Comparison of ENCODE assay signal across 8 cellular contexts in the genomic region with DNA sequence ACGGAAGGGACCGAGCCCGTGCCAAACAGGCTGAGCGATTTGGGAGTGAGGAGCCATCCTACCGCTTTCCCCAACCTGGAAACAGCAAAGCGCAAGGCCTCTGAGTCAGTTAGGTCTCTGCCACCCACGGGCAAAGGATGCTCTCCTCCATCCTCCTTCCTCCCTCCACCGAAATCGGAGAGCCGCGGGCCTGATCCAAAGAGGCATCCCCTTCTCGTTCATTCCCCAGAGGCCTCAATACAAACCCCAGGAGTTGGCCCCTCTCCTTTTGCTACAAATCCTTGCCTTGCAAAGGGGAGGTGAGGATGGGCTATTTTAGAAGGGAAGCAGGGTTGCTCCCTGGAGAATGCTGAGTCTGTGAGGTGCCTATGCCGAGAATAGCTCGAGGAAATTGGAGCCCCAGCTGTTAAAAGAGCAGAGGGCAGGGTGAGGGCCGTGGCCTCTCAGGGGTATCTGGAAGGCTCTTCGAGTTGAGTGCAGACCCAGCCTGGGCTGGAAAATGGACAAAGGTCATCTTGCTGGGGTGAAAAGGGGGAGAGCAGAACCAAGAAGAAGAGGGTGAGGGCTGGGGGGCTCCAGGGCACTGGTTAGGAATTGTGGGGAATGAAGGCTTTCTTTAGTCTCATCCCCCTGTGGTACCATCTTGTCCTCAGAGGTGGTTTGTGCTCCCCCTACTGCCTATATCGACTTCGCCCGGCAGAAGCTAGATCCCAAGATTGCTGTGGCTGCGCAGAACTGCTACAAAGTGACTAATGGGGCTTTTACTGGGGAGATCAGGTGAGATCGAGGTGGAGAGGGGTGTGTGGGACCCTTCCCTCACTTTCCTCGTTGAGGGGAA. TPM values are rescaled to one million over a fixed set of nuclear protein-coding genes. Genes with fewer than 3 reads are reported as not detected.
A peak's percentile ranks its signal among the peaks of the same experiment; 100 is the strongest.
DNase-seq lines count a peak whose midpoint lies in the region; ATAC-seq and TF ChIP-seq lines count a peak whose summit lies in the region.

No MANE protein-coding gene starts in this region.

- peak overlapping the region; percentile 100 for H3K4me2 ChIP-seq in GM23338

- no peak for TF ChIP-seq POLR2A in sigmoid colon (IDR thresholded peaks at IDR 0.05)

- H3K27ac ChIP-seq in AG04450 (ENCODE audit: low read depth, low read length) (peak overlapping the region; percentile 39), GM23338 (ENCODE audit: low read depth) (peak overlapping the region; percentile 85), foreskin keratinocyte (no peak overlapping the region), sigmoid colon (peak overlapping the region; percentile 95 to 100 (median 98))

- WGBS in sigmoid colon, 2 donors, result 7 to 11% methylated on average over 22 of the region's 22 CpGs

- CTCF ChIA-PET in AG04450 (lab: Charles Lee) (interaction anchor here (0.7 to 5.1 kb wide), 10 partner anchors 10 to 116 kb away, joined by 4 to 50 read pairs (median 8); partner anchors contain the start of genes CDCA3, LRRC23, MLF2 and USP5), HEK293T (lab: Yijun Ruan, JAX) (interaction anchor here (0.7 to 2.5 kb wide), 9 partner anchors 14 to 245 kb away, joined by 3 to 26 read pairs (median 5); partner anchors contain the start of genes CDCA3 and USP5)

- peaks cover 26% of the 10 kb centered on the region for H3K79me2 ChIP-seq in GM23338 (replicated peaks; ENCODE audit: insufficient read depth)

- peaks cover 50% of the 10 kb centered on the region for H3K4me1 ChIP-seq in GM23338 (ENCODE audit: insufficient read depth)
- H3K4me1 ChIP-seq in foreskin keratinocyte, result no peaks in the 10 kb centered on the region
- H3K4me1 ChIP-seq in sigmoid colon, result peaks cover 0 to 52% (median 42%) of the 10 kb centered on the region in 4 donors

- peaks cover 70% of the 10 kb centered on the region for H3K36me3 Mint-ChIP-seq in GM23338 (ENCODE audit: low read depth)

- H3K4me3 Mint-ChIP-seq in GM23338, result peak overlapping the region; percentile 94

- peak overlapping the region; percentile 94 for H3K27ac Mint-ChIP-seq in GM23338

- TF ChIP-seq CTCF in AG04450 (IDR thresholded peaks at IDR 0.05; ENCODE audit: low read depth, low read length), result peak; percentile 36
- TF ChIP-seq CTCF in GM23338 (conservative IDR thresholded peaks at IDR 0.05; ENCODE audit: low read depth in 2 of 2), result peak; percentile 19 to 46; a peak in 1 of 4 replicates
- peak; percentile 28 for TF ChIP-seq CTCF in foreskin keratinocyte (conservative IDR thresholded peaks at IDR 0.05)
- TF ChIP-seq CTCF in sigmoid colon (IDR thresholded peaks at IDR 0.05), result no peak

- TF ChIP-seq EP300 in sigmoid colon (IDR thresholded peaks at IDR 0.05), result no peak

- H3K36me3 ChIP-seq in GM23338 (ENCODE audit: insufficient read depth) (peaks cover 14% of the 10 kb centered on the region; the same call in 1 of the 2 replicates), sigmoid colon (peaks cover 8 to 54% (median 34%) of the 10 kb centered on the region in 4 donors)

- H3K9me3 ChIP-seq in AG04450 (ENCODE audit: control insufficient read depth, insufficient read depth, low read length) (no peaks in the 10 kb centered on the region; the same call in 1 of the 2 replicates), sigmoid colon (no peaks in the 10 kb centered on the region)

- intact Hi-C loops in sigmoid colon (cut with DNase I), result loop anchor here (1.0 to 10.0 kb wide), 4 partner anchors 23 to 246 kb away; no protein-coding TSS in a partner anchor

- H3F3A ChIP-seq in GM23338 (replicated peaks; ENCODE audit: low read depth), result peaks cover 61% of the 10 kb centered on the region

- H3K27me3 ChIP-seq in AG04450 (ENCODE audit: control insufficient read depth, insufficient read depth, low read length), result no peaks in the 10 kb centered on the region
- H3K27me3 ChIP-seq in GM23338 (ENCODE audit: insufficient read depth), result no peaks in the 10 kb centered on the region
- no peaks in the 10 kb centered on the region for H3K27me3 ChIP-seq in foreskin keratinocyte
- no peaks in the 10 kb centered on the region for H3K27me3 ChIP-seq in sigmoid colon

- no peak overlapping the region for H2AFZ ChIP-seq in GM23338

- POLR2A ChIA-PET in AG04450 (lab: Yijun Ruan, JAX) (interaction anchor here (0.5 to 4.8 kb wide), 14 partner anchors 16 to 329 kb away, joined by 3 to 57 read pairs (median 6); partner anchors contain the start of genes C12orf57, CDCA3, COPS7A and GPR162), HEK293T (lab: Yijun Ruan, JAX) (interaction anchor here (0.6 to 12.4 kb wide), 25 partner anchors 9 to 334 kb away, joined by 3 to 214 read pairs (median 6); partner anchors contain the start of genes C12orf57, CDCA3, COPS7A and GAPDH)

- peaks cover 32% of the 10 kb centered on the region for H4K20me1 ChIP-seq in GM23338 (replicated peaks; ENCODE audit: insufficient read depth)

- no peak for ATAC-seq in GM23338
- no peak for ATAC-seq in foreskin keratinocyte

- H3K9me3 Mint-ChIP-seq in GM23338, result no peaks in the 10 kb centered on the region; the same call in 1 of the 3 replicates

- peaks cover 52% of the 10 kb centered on the region for H3K27me3 Mint-ChIP-seq in GM23338 (ENCODE audit: insufficient read depth, low read depth, poor library complexity)

- H3K4me3 ChIP-seq in AG04450 (ENCODE audit: low read depth, low read length) (peak overlapping the region; percentile 90), GM23338 (peak overlapping the region; percentile 97), sigmoid colon (peak overlapping the region; percentile 72 to 100 (median 96))

- H3K4me1 Mint-ChIP-seq in GM23338, result peaks cover 54% of the 10 kb centered on the region

- DNase-seq in AG04450 (ENCODE audit: low read depth, low spot score) (no peak), GM23338 (ENCODE audit: low spot score) (no peak), foreskin keratinocyte (no peak), sigmoid colon (no peak), NCI-H1417 treated with DMSO at 0.1 percent for 48 hours (lab: John Stamatoyannopoulos, UW) (no peak), HEK293T (ENCODE audit: extremely low spot score) (no peak), KG1 (lab: John Stamatoyannopoulos, UW) (no peak)
- DNase-seq in activated CD4-positive, alpha-beta T cell treated with anti-CD3 and anti-CD28 coated beads, Interleukin-2, amount 50 U/mL, for 48 hours, result peak; percentile 15 to 21

- no peaks in the 10 kb centered on the region for H3K9me2 ChIP-seq in GM23338 (ENCODE audit: insufficient read depth)

TF ChIP-seq in GM23338, 12 proteins besides CTCF, POLR2A, EP300 and RAD21 (continues in another document):
- no peak for TF ChIP-seq STAT1 (IDR thresholded peaks at IDR 0.05; ENCODE audit: unreplicated experiment)
- no peak for TF ChIP-seq EZH2 (IDR thresholded peaks at IDR 0.05; ENCODE audit: low read depth, unreplicated experiment)

TF ChIP-seq in HEK293T, 16 proteins besides CTCF, POLR2A, EP300 and RAD21:
- TF ChIP-seq ELF4 (IDR thresholded peaks at IDR 0.05) (no peak), L3MBTL2 (conservative IDR thresholded peaks at IDR 0.05) (no peak), ZNF384 (IDR thresholded peaks at IDR 0.05) (no peak), SUZ12 (IDR thresholded peaks at IDR 0.05) (no peak), CTBP1 (IDR thresholded peaks at IDR 0.05; ENCODE audit: borderline replicate concordance) (no peak), ARNT (IDR thresholded peaks at IDR 0.05) (no peak)

RNA-seq across cellular contexts. Expression of gene TPI1, which starts 1.1 kb away (rescaled TPM):
- polyA plus RNA-seq in AG04450 (2011; rRNA removed) (1,246 and 1,347 TPM in 2 replicates), GM23338 (2016; fragmentation: Nextera tagmentation; extraction: Ambion mirVana) (737 and 748 TPM in 2 replicates), foreskin keratinocyte (1,116 and 1,134 TPM in 2 replicates), sigmoid colon (100 to 1,000 TPM; 808 to 994 (median 968) TPM)
- polyA minus RNA-seq in AG04450 (2011; rRNA and poly(A)+ RNA removed), result 1,095 and 1,324 TPM in 2 replicates
- total RNA-seq in GM23338 (2014; rRNA removed; shearing (Covaris generic)), result 731 and 822 TPM in 2 replicates
- total RNA-seq in foreskin keratinocyte (893 and 952 TPM in 2 replicates), sigmoid colon (100 to 1,000 TPM; 194 to 345 (median 299) TPM)

RNA-seq across cellular contexts. Expression of gene SPSB2, which starts 4.7 kb away (rescaled TPM):
- polyA plus RNA-seq in AG04450 (2011; rRNA removed) (2.6 and 3.7 TPM in 2 replicates), GM23338 (2016; fragmentation: Nextera tagmentation; extraction: Ambion mirVana) (8.2 and 10.4 TPM in 2 replicates), foreskin keratinocyte (14.2 and 16.1 TPM in 2 replicates), sigmoid colon (10 to 100 TPM; 13.4 to 17.4 (median 13.5) TPM)
- 2.1 and 2.3 TPM in 2 replicates for polyA minus RNA-seq in AG04450 (2011; rRNA and poly(A)+ RNA removed)
- total RNA-seq in GM23338 (2014; rRNA removed; shearing (Covaris generic)), result 7.6 and 13.1 TPM in 2 replicates
- total RNA-seq in foreskin keratinocyte (9.9 and 10.3 TPM in 2 replicates), sigmoid colon (10 to 100 TPM in 1 of 4 donors, 1 to 10 TPM in 3; 4.6 to 10.5 (median 8.2) TPM)

RNA-seq across cellular contexts. Expression of gene USP5, which starts 16.5 kb away (rescaled TPM):
- 47.1 and 54.8 TPM in 2 replicates for polyA plus RNA-seq in AG04450 (2011; rRNA removed)
- polyA minus RNA-seq in AG04450 (2011; rRNA and poly(A)+ RNA removed), result 96.2 and 123 TPM in 2 replicates
- 97.2 and 109 TPM in 2 replicates for total RNA-seq in GM23338 (2014; rRNA removed; shearing (Covaris generic))
- 35.0 and 35.1 TPM in 2 replicates for polyA plus RNA-seq in GM23338 (2016; fragmentation: Nextera tagmentation; extraction: Ambion mirVana)
- 80.9 and 83.5 TPM in 2 replicates for total RNA-seq in foreskin keratinocyte
- polyA plus RNA-seq in foreskin keratinocyte, result 61.4 and 66.4 TPM in 2 replicates
- 10 to 100 TPM; 37.1 to 44.7 (median 41.5) TPM for total RNA-seq in sigmoid colon
- polyA plus RNA-seq in sigmoid colon, result 10 to 100 TPM; 25.4 to 51.5 (median 26.4) TPM

RNA-seq across cellular contexts. Expression of gene CDCA3, which starts 17.3 kb away (rescaled TPM):
- polyA plus RNA-seq in AG04450 (2011; rRNA removed), result 11.6 and 12.5 TPM in 2 replicates
- polyA minus RNA-seq in AG04450 (2011; rRNA and poly(A)+ RNA removed), result 8.0 and 8.7 TPM in 2 replicates
- 37.2 and 47.4 TPM in 2 replicates for total RNA-seq in GM23338 (2014; rRNA removed; shearing (Covaris generic))
- polyA plus RNA-seq in GM23338 (2016; fragmentation: Nextera tagmentation; extraction: Ambion mirVana), result 75.6 and 79.2 TPM in 2 replicates
- 38.0 and 47.5 TPM in 2 replicates for total RNA-seq in foreskin keratinocyte
- 39.9 and 57.6 TPM in 2 replicates for polyA plus RNA-seq in foreskin keratinocyte
- total RNA-seq in sigmoid colon, result 1 to 10 TPM in 1 of 4 donors, under 1 TPM in 3; 0.33 to 2.8 (median 0.45) TPM
- 10 to 100 TPM in 1 of 3 donors, 1 to 10 TPM in 2; 4.8 to 31.2 (median 8.6) TPM for polyA plus RNA-seq in sigmoid colon

RNA-seq across cellular contexts. Expression of gene GNB3, which starts 27.7 kb away (rescaled TPM):
- polyA plus RNA-seq in AG04450 (2011; rRNA removed), result 3.4 and 3.6 TPM in 2 replicates
- polyA minus RNA-seq in AG04450 (2011; rRNA and poly(A)+ RNA removed), result 3.8 and 4.4 TPM in 2 replicates
- total RNA-seq in GM23338 (2014; rRNA removed; shearing (Covaris generic)), result 3.3 and 8.2 TPM in 2 replicates
- polyA plus RNA-seq in GM23338 (2016; fragmentation: Nextera tagmentation; extraction: Ambion mirVana), result 3.6 and 5.4 TPM in 2 replicates
- 2.1 and 2.9 TPM in 2 replicates for total RNA-seq in foreskin keratinocyte
- 3.0 and 4.1 TPM in 2 replicates for polyA plus RNA-seq in foreskin keratinocyte
- total RNA-seq in sigmoid colon, result 1 to 10 TPM in 3 of 4 donors, under 1 TPM in 1; 0.36 to 8.9 (median 2.2) TPM
- polyA plus RNA-seq in sigmoid colon, result 1 to 10 TPM in 2 of 3 donors, under 1 TPM in 1; 0.46 to 1.2 (median 1.1) TPM

Comparison
In these comparisons a context has a peak if more than half of its experiments do, and no peak if none do; other contexts are left out.
1. DNase-seq: peak in activated CD4-positive, alpha-beta T cell treated with anti-CD3 and anti-CD28 coated beads, Interleukin-2, amount 50 U/mL, for 48 hours (2 of 2); none in AG04450 (single experiment), GM23338 (single experiment), foreskin keratinocyte (0 of 2), sigmoid colon (single experiment), NCI-H1417 treated with DMSO at 0.1 percent for 48 hours (single experiment), HEK293T (single experiment) and KG1 (single experiment).
2. CTCF ChIP-seq: peak in AG04450 (single experiment), GM23338 (2 of 2) and foreskin keratinocyte (single experiment); none in sigmoid colon (0 of 4).
3. Peak in every context shown above with its lines, with median percentiles within 50 percentile points of each other: H3K4me3 ChIP-seq.